ENCODE assay signal across 1 cellular context in genomic region chr1:22704440-22705067, GRCh38.
TF ChIP-seq lines count a peak whose summit lies in the region.

No MANE protein-coding gene starts in this region.

TF ChIP-seq in SK-N-SH, 30 proteins besides CTCF, POLR2A, EP300 and RAD21 (continued from another document):
- TF ChIP-seq SMC3 (IDR thresholded peaks at IDR 0.05; ENCODE audit: low read depth, low read length), result peak; percentile 95
- 0 out of 2 replicates have a peak, but pooled peaks have one; percentile 24 for TF ChIP-seq RCOR1 (IDR thresholded peaks at IDR 0.05; ENCODE audit: low read length)
- TF ChIP-seq ZBTB33 (IDR thresholded peaks at IDR 0.05; ENCODE audit: borderline replicate concordance, low read depth), result no peak
- no peak for TF ChIP-seq NFIC (IDR thresholded peaks at IDR 0.05; ENCODE audit: borderline replicate concordance)
- TF ChIP-seq CHD2 (IDR thresholded peaks at IDR 0.05; ENCODE audit: low read length, partially characterized antibody), result no peak
- peak; percentile 58; the same call in 1 of the 2 replicates for TF ChIP-seq FOSL2 (IDR thresholded peaks at IDR 0.05; ENCODE audit: borderline replicate concordance, low read depth)
- TF ChIP-seq GABPA (IDR thresholded peaks at IDR 0.05; ENCODE audit: low read depth), result no peak
- no peak; the same call in 1 of the 2 replicates for TF ChIP-seq JUND (IDR thresholded peaks at IDR 0.05)
TF ChIP-seq in SK-N-SH: peak in this region for 3.
